In the genomic region with DNA sequence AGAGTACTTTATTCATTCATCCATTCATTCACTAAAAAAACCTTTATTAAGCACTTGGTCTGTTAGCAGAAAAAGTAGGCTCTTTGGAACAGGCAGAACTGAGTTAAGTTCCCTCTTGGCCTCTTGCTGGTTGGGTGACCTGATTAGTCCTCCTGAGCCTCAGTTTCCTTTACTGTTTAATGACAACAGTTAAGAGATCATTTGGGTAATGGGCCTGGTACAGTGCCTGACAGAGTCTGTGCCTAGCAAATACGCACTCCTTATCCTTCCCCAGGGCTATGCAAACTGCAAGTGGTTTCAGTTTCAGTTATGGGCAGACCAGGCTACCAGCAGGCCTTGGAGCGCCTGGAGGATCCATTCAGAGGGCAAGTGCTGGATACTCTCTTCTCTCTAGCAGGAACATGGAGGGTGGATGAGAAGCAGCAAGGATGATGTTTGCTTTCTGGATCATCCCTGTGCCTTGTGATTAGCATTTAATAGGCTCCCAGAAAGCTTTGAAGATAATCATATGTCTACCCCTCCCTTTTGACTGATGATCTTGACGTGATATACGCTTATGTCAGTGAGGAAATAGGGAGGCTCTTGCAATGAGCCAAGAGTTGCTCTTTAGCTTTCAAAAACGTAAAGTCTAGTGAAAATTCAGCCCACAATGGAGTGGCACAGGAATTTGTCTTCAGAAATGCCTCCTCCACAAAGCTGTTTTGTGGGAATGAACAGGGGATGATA, we compare ENCODE assay signal across 12 cellular contexts. TPM values are rescaled to one million over a fixed set of nuclear protein-coding genes. Genes with fewer than 3 reads are reported as not detected.
DNase-seq lines count a peak whose midpoint lies in the region; ATAC-seq, FAIRE-seq and TF ChIP-seq lines count a peak whose summit lies in the region.
"Had no signal": no experiment of that assay in that cellular context is flagged by ENCODE, and none has a peak within 500 bp of the region (broad histone marks: within the 10 kb centered on the region; RNA-seq: fewer than 3 reads in every experiment).

No MANE protein-coding gene starts in this region.

- dilution Hi-C loops in IMR-90 (cut with HindIII; ENCODE audit: low sequenced_read_pairs, unreplicated experiment), result no loop called here

- TF ChIP-seq EP300 in GM12878 (IDR thresholded peaks at IDR 0.05; ENCODE audit: borderline replicate concordance in 1 of 2, control insufficient read depth in 1 of 2, low read depth in 2 of 2, low read length in 2 of 2), result no peak

- no peak overlapping the region for H3K23ac ChIP-seq in IMR-90 (ENCODE audit: low read depth, low read length)

- in situ Hi-C loops in IMR-90 (cut with MboI; ENCODE audit: low sequenced_read_pairs) (no loop called here), GM12878 (cut with MboI) (no loop called here)

- no peak overlapping the region for H2AK5ac ChIP-seq in IMR-90 (ENCODE audit: low read depth, low read length)

- H2AFZ ChIP-seq in IMR-90 (replicated peaks; ENCODE audit: low read length, poor library complexity) (peak overlapping the region; percentile 39), GM12878 (ENCODE audit: control insufficient read depth, low read depth, low read length) (no peak overlapping the region)

- H3K27ac Mint-ChIP-seq in CD4-positive, alpha-beta T cell, result no peak overlapping the region
- peak overlapping the region; percentile 88 for H3K27ac Mint-ChIP-seq in mesothelial cell of epicardium
- H3K27ac Mint-ChIP-seq: CD4-positive, CD25-positive, alpha-beta regulatory T cell had no signal

- no peak overlapping the region for H4K5ac ChIP-seq in IMR-90 (ENCODE audit: low read depth, low read length)

- H3K14ac ChIP-seq in IMR-90 (replicated peaks; ENCODE audit: low read depth, low read length), result no peak overlapping the region; the same call in none of the 2 replicates

- SMC1A ChIA-PET in GM12878 (lab: Charles Lee; ENCODE audit: uncharacterized antibody, unreplicated experiment), result interaction anchor here (0.7 to 1.4 kb wide), 2 partner anchors 13 to 105 kb away, joined by 3 read pairs; no protein-coding TSS in a partner anchor

- H3K4me3 ChIP-seq in IMR-90 (ENCODE audit: insufficient read depth, low read depth, low read length) (no peak overlapping the region), GM12878 (no peak overlapping the region), BE2C (ENCODE audit: low read depth, low read length) (no peak overlapping the region)
- H3K4me3 ChIP-seq: SJCRH30 had no signal

- no peaks in the 10 kb centered on the region for H3K36me3 ChIP-seq in IMR-90 (ENCODE audit: control insufficient read depth, insufficient read depth, low read length)
- H3K36me3 ChIP-seq in GM12878 (ENCODE audit: control insufficient read depth in 2 of 2, insufficient read depth in 2 of 2, low read length in 1 of 2), result no peaks in the 10 kb centered on the region
- no peaks in the 10 kb centered on the region for H3K36me3 ChIP-seq in BE2C
- H3K36me3 ChIP-seq: SJCRH30 had no signal

- H3K4me1 ChIP-seq in IMR-90 (ENCODE audit: control insufficient read depth, insufficient read depth, low read length) (peaks cover 2% of the 10 kb centered on the region; the same call in 1 of the 2 replicates), GM12878 (ENCODE audit: control insufficient read depth, insufficient read depth, low read length) (no peaks in the 10 kb centered on the region), BE2C (no peaks in the 10 kb centered on the region)
- H3K4me1 ChIP-seq: SJCRH30 had no signal

- H2AK9ac ChIP-seq in IMR-90 (replicated peaks; ENCODE audit: low read depth, low read length, poor library complexity), result no peak overlapping the region

- no peak overlapping the region for H3K27ac ChIP-seq in CD4-positive, alpha-beta T cell (ENCODE audit: low read depth, low read length)
- H3K27ac ChIP-seq in IMR-90 (ENCODE audit: insufficient read depth, low read length) (no peak overlapping the region), GM12878 (ENCODE audit: control insufficient read depth, insufficient read depth) (no peak overlapping the region)
- H3K27ac ChIP-seq: SJCRH30 had no signal

- RAD21 ChIA-PET in GM12878 (lab: Charles Lee; ENCODE audit: unreplicated experiment), result no interaction called here

- FAIRE-seq in GM12878 (lab: Jason Lieb, UNC), result no peak

- no peak overlapping the region for H3K56ac ChIP-seq in IMR-90 (ENCODE audit: extremely low read depth, insufficient read depth, low read length)

- no peak overlapping the region for H2BK5ac ChIP-seq in IMR-90 (ENCODE audit: low read depth, low read length, poor library complexity, severe bottlenecking)

- POLR2A ChIA-PET in CD4-positive, alpha-beta T cell (lab: Charles Lee), result no interaction called here
- POLR2A ChIA-PET in IMR-90 (lab: Charles Lee; ENCODE audit: unreplicated experiment), result no interaction called here
- POLR2A ChIA-PET in GM12878 (lab: Charles Lee), result no interaction called here

- WGBS in IMR-90 (ENCODE audit: extremely low coverage in 2 of 2, insufficient read length in 1 of 2), 2 experiments, result 100% methylated on average over 1 of the region's 5 CpGs; no CpG with 5 or more reads in 1 of the 2 experiments
- WGBS in GM12878 (ENCODE audit: insufficient coverage, insufficient replicate concordance, low lambda C conversion rate, missing lambda C conversion rate), result 29% methylated on average over 5 of the region's 5 CpGs

- H3K4me2 ChIP-seq in IMR-90 (ENCODE audit: low read depth, low read length) (no peak overlapping the region), GM12878 (ENCODE audit: control insufficient read depth, insufficient read depth) (no peak overlapping the region)

- H3K4me3 Mint-ChIP-seq in CD4-positive, alpha-beta T cell, result no peak overlapping the region
- no peak overlapping the region for H3K4me3 Mint-ChIP-seq in mesothelial cell of epicardium
- H3K4me3 Mint-ChIP-seq: CD4-positive, CD25-positive, alpha-beta regulatory T cell; central memory CD8-positive, alpha-beta T cell had no signal

- no peak overlapping the region for H4K8ac ChIP-seq in IMR-90 (ENCODE audit: low read depth in 2 of 2, low read length in 2 of 2)

- no peaks in the 10 kb centered on the region for H3K9me3 Mint-ChIP-seq in CD4-positive, alpha-beta T cell
- H3K9me3 Mint-ChIP-seq in mesothelial cell of epicardium, result peaks cover 6% of the 10 kb centered on the region
- H3K9me3 Mint-ChIP-seq: central memory CD8-positive, alpha-beta T cell had no signal

- H4K20me1 ChIP-seq in IMR-90 (ENCODE audit: insufficient read depth, low read length) (no peaks in the 10 kb centered on the region), GM12878 (ENCODE audit: control insufficient read depth, insufficient read depth) (no peaks in the 10 kb centered on the region)

- peak; percentile 34 for ATAC-seq in CD4-positive, alpha-beta T cell (ENCODE audit: poor library complexity)
- ATAC-seq in IMR-90 (ENCODE audit: low read depth), result no peak; the same call in 1 of the 2 replicates
- ATAC-seq in GM12878, result peak; percentile 38; the same call in 1 of the 3 replicates
- no peak for ATAC-seq in HG02571 (IDR thresholded peaks at IDR 0.05; ENCODE audit: unreplicated experiment)
- ATAC-seq in GM18867 (IDR thresholded peaks at IDR 0.05; ENCODE audit: unreplicated experiment), result no peak

- H3K9me1 ChIP-seq in IMR-90 (ENCODE audit: insufficient read depth, low read length), result no peaks in the 10 kb centered on the region

- no peak overlapping the region for H3K4ac ChIP-seq in IMR-90 (ENCODE audit: low read depth, low read length)

- H2BK120ac ChIP-seq in IMR-90 (ENCODE audit: low read depth, low read length), result no peak overlapping the region

- no peaks in the 10 kb centered on the region for H3K27me3 ChIP-seq in CD4-positive, alpha-beta T cell (ENCODE audit: control insufficient read depth, insufficient read depth, low read length)
- H3K27me3 ChIP-seq in IMR-90 (ENCODE audit: control insufficient read depth, insufficient read depth, low read length) (peaks cover 5% of the 10 kb centered on the region; the same call in 1 of the 2 replicates), GM12878 (replicated peaks in 1 of 2; ENCODE audit: control insufficient read depth in 2 of 2, insufficient read depth in 2 of 2, low read length in 1 of 2) (no peaks in the 10 kb centered on the region; a peak in 1 of 4 replicates), BE2C (no peaks in the 10 kb centered on the region; the same call in 1 of the 2 replicates)

- TF ChIP-seq CTCF in CD4-positive, alpha-beta T cell (IDR thresholded peaks at IDR 0.05), result no peak
- TF ChIP-seq CTCF in IMR-90 (conservative IDR thresholded peaks at IDR 0.05; ENCODE audit: low read depth, low read length) (no peak), GM12878 (IDR thresholded peaks at IDR 0.05 in 2 of 3, conservative IDR thresholded peaks at IDR 0.05 in 1 of 3; ENCODE audit: control insufficient read depth in 2 of 3, extremely low read depth in 1 of 3, insufficient read depth in 1 of 3, low read depth in 3 of 3, low read length in 3 of 3) (no peak), mesothelial cell of epicardium (IDR thresholded peaks at IDR 0.05; ENCODE audit: unreplicated experiment) (no peak), BE2C (IDR thresholded peaks at IDR 0.05; ENCODE audit: low read depth, low read length) (no peak)

- no peak overlapping the region for H4K91ac ChIP-seq in IMR-90 (ENCODE audit: insufficient read depth, low read depth, low read length)

- H3K9me3 ChIP-seq in CD4-positive, alpha-beta T cell (ENCODE audit: control insufficient read depth, low read length), result no peaks in the 10 kb centered on the region
- H3K9me3 ChIP-seq in IMR-90 (ENCODE audit: control insufficient read depth, insufficient read depth, low read length) (no peaks in the 10 kb centered on the region), GM12878 (replicated peaks; ENCODE audit: control insufficient read depth, insufficient read depth, low read length) (no peaks in the 10 kb centered on the region), BE2C (no peaks in the 10 kb centered on the region)
- H3K9me3 ChIP-seq: SJCRH30 had no signal

- no peaks in the 10 kb centered on the region for H3K79me2 ChIP-seq in GM12878 (ENCODE audit: control insufficient read depth, insufficient read depth, low read length)

- peaks cover 9% of the 10 kb centered on the region for H3K27me3 Mint-ChIP-seq in CD4-positive, alpha-beta T cell
- H3K27me3 Mint-ChIP-seq in mesothelial cell of epicardium (ENCODE audit: low read depth), result no peaks in the 10 kb centered on the region
- H3K27me3 Mint-ChIP-seq: central memory CD8-positive, alpha-beta T cell had no signal

- no peaks in the 10 kb centered on the region for H3K36me3 Mint-ChIP-seq in CD4-positive, alpha-beta T cell (ENCODE audit: low read depth)
- no peaks in the 10 kb centered on the region for H3K36me3 Mint-ChIP-seq in mesothelial cell of epicardium
- H3K36me3 Mint-ChIP-seq: CD4-positive, CD25-positive, alpha-beta regulatory T cell had no signal

- H2BK15ac ChIP-seq in IMR-90 (ENCODE audit: low read depth, low read length), result no peak overlapping the region

- BruUV-seq in IMR-90 (replicated peaks; lab: Mats Ljungman, UMichigan), result no TSS peak
- no TSS peak for BruUV-seq in GM12878 (replicated peaks; lab: Mats Ljungman, UMichigan)

- no peak for DNase-seq in CD4-positive, alpha-beta T cell
- DNase-seq in IMR-90 (no peak), GM12878 (ENCODE audit: low read depth, low spot score) (no peak), mesothelial cell of epicardium (ENCODE audit: low spot score in 2 of 2, unreplicated experiment in 2 of 2) (no peak), NCI-H1930 (lab: John Stamatoyannopoulos, UW) (no peak), BE2C (no peak)
- DNase-seq: activated effector memory CD4-positive, alpha-beta T cell treated with anti-CD3 and anti-CD28 coated beads, Interleukin-2, amount 50 U/mL, for 16 hours; SJCRH30 had no signal

- H3K18ac ChIP-seq in IMR-90 (ENCODE audit: low read depth, low read length), result no peak overlapping the region

- H3K4me1 Mint-ChIP-seq in CD4-positive, alpha-beta T cell (ENCODE audit: low read depth), result no peaks in the 10 kb centered on the region
- peaks cover 32% of the 10 kb centered on the region for H3K4me1 Mint-ChIP-seq in mesothelial cell of epicardium
- H3K4me1 Mint-ChIP-seq: central memory CD8-positive, alpha-beta T cell had no signal

- no peak for TF ChIP-seq RAD21 in IMR-90 (IDR thresholded peaks at IDR 0.05; ENCODE audit: low read length)
- no peak for TF ChIP-seq RAD21 in GM12878 (IDR thresholded peaks at IDR 0.05; ENCODE audit: insufficient read depth, low read depth, low read length)

- intact Hi-C loops in CD4-positive, alpha-beta T cell (cut with DNase I, micrococcal nuclease), result no loop called here
- intact Hi-C loops in IMR-90 (cut with micrococcal nuclease) (no loop called here), GM12878 (cut with micrococcal nuclease; ENCODE audit: unreplicated experiment) (no loop called here)

- TF ChIP-seq POLR2A in IMR-90 (IDR thresholded peaks at IDR 0.05; ENCODE audit: low read depth, low read length) (no peak), GM12878 (IDR thresholded peaks at IDR 0.05; ENCODE audit: low read depth, low read length) (no peak)

- no peaks in the 10 kb centered on the region for H3K79me1 ChIP-seq in IMR-90 (ENCODE audit: low read depth in 1 of 2, low read length in 2 of 2)

- no peak overlapping the region for H3K9ac ChIP-seq in IMR-90 (ENCODE audit: low read depth, low read length)
- H3K9ac ChIP-seq in GM12878 (ENCODE audit: control insufficient read depth, insufficient read depth, low read length), result no peak overlapping the region

- H2BK20ac ChIP-seq in IMR-90 (ENCODE audit: low read depth, low read length), result no peak overlapping the region

- CTCF ChIA-PET in CD4-positive, alpha-beta T cell (lab: Charles Lee), result interaction anchor here (1.1 kb wide), 1 partner anchor 16 kb away, joined by 3 read pairs; no protein-coding TSS in a partner anchor
- CTCF ChIA-PET in IMR-90 (lab: Yijun Ruan, JAX) (no interaction called here), GM12878 (lab: Yijun Ruan, JAX) (interaction anchor here (1.2 to 1.6 kb wide), 3 partner anchors 12 to 154 kb away, joined by 3 to 4 read pairs (median 3); partner anchors contain the start of gene TAF1B)

RNA-seq across cellular contexts. Expression of gene TAF1B, which starts 12.4 kb away (rescaled TPM):
- total RNA-seq in CD4-positive, alpha-beta T cell, result 10 to 100 TPM in 1 of 2 experiments, 1 to 10 TPM in 1; 9.9 to 10.8 TPM
- total RNA-seq in IMR-90 (2012; rRNA removed), result 19.9 and 26.9 TPM in 2 replicates
- polyA plus RNA-seq in IMR-90 (2012; rRNA removed), result 7.2 and 8.4 TPM in 2 replicates
- polyA plus RNA-seq in IMR-90 (2012; cell fraction: cytosol; rRNA removed), result 1.4 and 2.6 TPM in 2 replicates
- 0.98 and 9.0 TPM in 2 replicates for polyA plus RNA-seq in IMR-90 (2012; cell fraction: nucleus; rRNA removed; ENCODE audit: low replicate concordance)
- 35.7 and 41.0 TPM in 2 replicates for total RNA-seq in GM12878 (2013; cell fraction: nucleolus; rRNA removed)
- total RNA-seq in GM12878 (2014; rRNA removed), result 8.4 and 10.3 TPM in 2 replicates
- 18.3 and 18.8 TPM in 2 replicates for total RNA-seq in GM12878 (2014; rRNA removed; fragmentation: Illumina TruSeq; extraction: Trizol)
- total RNA-seq in GM12878 (2021), result 10.6 and 12.4 TPM in 2 replicates
- polyA plus RNA-seq in GM12878 (2011; ENCODE audit: low read depth), result 2.5 TPM
- 15.9 and 19.5 TPM in 2 replicates for polyA plus RNA-seq in GM12878 (2011; rRNA removed)
- 5.5 and 6.2 TPM in 2 replicates for polyA plus RNA-seq in GM12878 (2011; cell fraction: cytosol; rRNA removed)
- 8.2 and 11.9 TPM in 2 replicates for polyA plus RNA-seq in GM12878 (2011; cell fraction: nucleus; rRNA removed)
- polyA plus RNA-seq in GM12878 (2012), result 4.1 and 4.9 TPM in 2 replicates
- polyA plus RNA-seq in GM12878 (2014; fragmentation: Illumina TruSeq; extraction: Trizol), result 12.5 and 13.1 TPM in 2 replicates
- 1 to 10 TPM; 9.4 to 9.9 TPM for polyA plus RNA-seq in GM12878 (2014; fragmentation: Nextera tagmentation; extraction: Ambion mirVana)
- 8.1 and 8.8 TPM in 2 replicates for polyA plus RNA-seq in GM12878 (2014; rRNA removed)
- polyA plus RNA-seq in GM12878 (2016; fragmentation: Nextera tagmentation; extraction: Ambion mirVana), result 10 to 100 TPM; 12.8 to 15.3 TPM
- polyA minus RNA-seq in GM12878 (2011; rRNA and poly(A)+ RNA removed), result 16.2 and 21.2 TPM in 2 replicates
- 9.1 and 9.5 TPM in 2 replicates for polyA minus RNA-seq in GM12878 (2011; cell fraction: cytosol; rRNA and poly(A)+ RNA removed)
- polyA minus RNA-seq in GM12878 (2011; cell fraction: nucleus; rRNA and poly(A)+ RNA removed), result 23.3 and 37.2 TPM in 2 replicates
- total RNA-seq in mesothelial cell of epicardium, result 28.2 to 33.1 TPM (median 28.9 TPM) in 3 replicates
- polyA plus RNA-seq in BE2C (2012; ENCODE audit: insufficient read depth, insufficient read length, low read depth), result 8.5 TPM

Comparison
In these comparisons a context has a peak if more than half of its experiments do, and no peak if none do; other contexts are left out.
1. ATAC-seq: peak in CD4-positive, alpha-beta T cell (single experiment) and GM12878 (single experiment); none in IMR-90 (single experiment), HG02571 (single experiment) and GM18867 (single experiment).